10 cellular contexts compared by ENCODE assay signal in genomic region chr2:133817680-133818566, GRCh38.
DNase-seq lines count a peak whose midpoint lies in the region; ATAC-seq and TF ChIP-seq lines count a peak whose summit lies in the region.
"Had no signal": no experiment of that assay in that cellular context is flagged by ENCODE, and none has a peak within 500 bp of the region (broad histone marks: within the 10 kb centered on the region; RNA-seq: fewer than 3 reads in every experiment).

No MANE protein-coding gene starts in this region.

- H3K4me3 ChIP-seq in heart right ventricle (no peak overlapping the region), upper lobe of right lung (no peak overlapping the region)
- H3K4me3 ChIP-seq: tibial artery had no signal

- H3K9me3 ChIP-seq in heart right ventricle (peaks cover 0 to 7% (median 0%) of the 10 kb centered on the region in 11 donors), upper lobe of right lung (no peaks in the 10 kb centered on the region)
- H3K9me3 ChIP-seq: tibial artery had no signal

- H3K4me1 ChIP-seq in heart right ventricle, result peaks cover 0 to 13% (median 9%) of the 10 kb centered on the region in 9 donors
- peaks cover 9% of the 10 kb centered on the region for H3K4me1 ChIP-seq in upper lobe of right lung

- no peak for TF ChIP-seq CTCF in heart right ventricle (IDR thresholded peaks at IDR 0.05)
- no peak for TF ChIP-seq CTCF in upper lobe of right lung (IDR thresholded peaks at IDR 0.05)

- WGBS in heart right ventricle, 2 donors, result 22 to 26% methylated on average over 9 of the region's 9 CpGs

- DNase-seq in heart right ventricle (no peak), Right ventricle myocardium superior (no peak), SW480 (ENCODE audit: low spot score) (peak; percentile 97), glomerular endothelial cell (ENCODE audit: extremely low read depth, low read depth, low spot score) (peak; percentile 95), upper lobe of right lung (no peak), COR-L47 (lab: John Stamatoyannopoulos, UW) (no peak)
- DNase-seq: stimulated activated CD4-positive, alpha-beta T cell treated with anti-CD3 and anti-CD28 coated beads, Interleukin-1b, Interleukin-23, amount 100 ng/mL, for 48 hours; tibial artery had no signal

- ATAC-seq in heart right ventricle, result peak in 6 of 8 donors; percentile 38 to 82 (median 66)
- no peak for ATAC-seq in Right ventricle myocardium superior (ENCODE audit: poor library complexity)
- ATAC-seq in upper lobe of right lung, result peak; percentile 30
- no peak for ATAC-seq in GM21619 (IDR thresholded peaks at IDR 0.05; ENCODE audit: unreplicated experiment)
- no peak for ATAC-seq in GM19395 (IDR thresholded peaks at IDR 0.05; ENCODE audit: unreplicated experiment)

- H3K36me3 ChIP-seq in heart right ventricle, result no peaks in the 10 kb centered on the region
- no peaks in the 10 kb centered on the region for H3K36me3 ChIP-seq in upper lobe of right lung
- H3K36me3 ChIP-seq: tibial artery had no signal

- H3K27me3 ChIP-seq in heart right ventricle (no peaks in the 10 kb centered on the region), upper lobe of right lung (no peaks in the 10 kb centered on the region)
- H3K27me3 ChIP-seq: tibial artery had no signal

- no peak overlapping the region for H3K27ac ChIP-seq in heart right ventricle
- no peak overlapping the region for H3K27ac ChIP-seq in upper lobe of right lung
- H3K27ac ChIP-seq: tibial artery had no signal

- intact Hi-C loops in heart right ventricle (cut with DNase I) (no loop called here), Right ventricle myocardium superior (cut with DNase I) (no loop called here), upper lobe of right lung (cut with DNase I) (no loop called here)

Comparison
In these comparisons a context has a peak if more than half of its experiments do, and no peak if none do; other contexts are left out.
1. ATAC-seq: peak in heart right ventricle (6 of 8) and upper lobe of right lung (single experiment); none in Right ventricle myocardium superior (single experiment), GM21619 (single experiment) and GM19395 (single experiment).
2. DNase-seq: peak in SW480 (single experiment) and glomerular endothelial cell (single experiment); none in heart right ventricle (0 of 2), Right ventricle myocardium superior (single experiment), upper lobe of right lung (single experiment) and COR-L47 (single experiment).